ENCODE assay signal across 14 cellular contexts in genomic region chr5:132445640-132445923, GRCh38. TPM values are rescaled to one million over a fixed set of nuclear protein-coding genes. Genes with fewer than 3 reads are reported as not detected.
DNase-seq lines count a peak whose midpoint lies in the region; ATAC-seq and TF ChIP-seq lines count a peak whose summit lies in the region.
"Had no signal": no experiment of that assay in that cellular context is flagged by ENCODE, and none has a peak within 500 bp of the region (broad histone marks: within the 10 kb centered on the region; RNA-seq: fewer than 3 reads in every experiment).

No MANE protein-coding gene starts in this region.

- no peaks in the 10 kb centered on the region for H3K27me3 Mint-ChIP-seq in CD8-positive, alpha-beta T cell (ENCODE audit: low read depth)
- H3K27me3 Mint-ChIP-seq in T-helper 17 cell = no peaks in the 10 kb centered on the region

- no peak for DNase-seq in CD8-positive, alpha-beta T cell
- DNase-seq in T-helper 17 cell (no peak), islet precursor cell (peak; percentile 79), prostate gland (ENCODE audit: low spot score) (no peak), RPMI8226 (no peak)
- DNase-seq: activated naive CD4-positive, alpha-beta T cell treated with anti-CD3 and anti-CD28 coated beads, Interleukin-2, amount 50 U/mL, for 16 hours; BE2C; GDM1; NCI-H1436 treated with DMSO at 0.1 percent for 48 hours; NCI-H510A treated with DMSO at 0.1 percent for 48 hours had no signal

- no peaks in the 10 kb centered on the region for H3K9me3 ChIP-seq in CD8-positive, alpha-beta T cell (ENCODE audit: low read length)
- H3K9me3 ChIP-seq in T-helper 17 cell (ENCODE audit: control insufficient read depth, low read length, poor library complexity, severe bottlenecking) (no peaks in the 10 kb centered on the region), prostate gland (no peaks in the 10 kb centered on the region)
- H3K9me3 ChIP-seq: BE2C had no signal

- ATAC-seq in CD8-positive, alpha-beta T cell = no peak
- no peak for ATAC-seq in T-helper 17 cell
- ATAC-seq in HG02981 (IDR thresholded peaks at IDR 0.05; ENCODE audit: unreplicated experiment) = no peak
- no peak for ATAC-seq in GM19328 (IDR thresholded peaks at IDR 0.05; ENCODE audit: unreplicated experiment)

- no peaks in the 10 kb centered on the region for H3K9me3 Mint-ChIP-seq in CD8-positive, alpha-beta T cell

- TF ChIP-seq POLR2A in prostate gland (IDR thresholded peaks at IDR 0.05) = no peak

- H3K27me3 ChIP-seq in CD8-positive, alpha-beta T cell (ENCODE audit: insufficient read depth, low read length) = no peaks in the 10 kb centered on the region
- H3K27me3 ChIP-seq in prostate gland (replicated peaks; ENCODE audit: insufficient read depth) = no peaks in the 10 kb centered on the region
- H3K27me3 ChIP-seq: BE2C had no signal

- no peak overlapping the region for H3K27ac ChIP-seq in CD8-positive, alpha-beta T cell (ENCODE audit: low read depth, low read length)
- H3K27ac ChIP-seq in skin epidermis (peak overlapping the region in 18 of 21 experiments; percentile 5 to 80 (median 58)), prostate gland (peak overlapping the region in 1 of 2 donors; percentile 25)

- POLR2A ChIA-PET in CD8-positive, alpha-beta T cell (lab: Charles Lee) = interaction anchor here (1.1 to 1.3 kb wide), 2 partner anchors 9 to 19 kb away, joined by 3 read pairs; no protein-coding TSS in a partner anchor

- H3K4me3 Mint-ChIP-seq in CD8-positive, alpha-beta T cell = no peak overlapping the region
- H3K4me3 Mint-ChIP-seq in T-helper 17 cell = no peak overlapping the region

- 78% methylated on average over 4 of the region's 4 CpGs for WGBS in prostate gland

- no peaks in the 10 kb centered on the region for H3K36me3 ChIP-seq in CD8-positive, alpha-beta T cell (ENCODE audit: insufficient read depth, low read length)
- no peaks in the 10 kb centered on the region for H3K36me3 ChIP-seq in prostate gland
- H3K36me3 ChIP-seq: BE2C had no signal

- H3K4me1 ChIP-seq in CD8-positive, alpha-beta T cell (ENCODE audit: insufficient read depth, low read length) = peaks cover 64% of the 10 kb centered on the region
- H3K4me1 ChIP-seq in prostate gland (replicated peaks) = no peaks in the 10 kb centered on the region
- H3K4me1 ChIP-seq: BE2C had no signal

- CTCF ChIA-PET in CD8-positive, alpha-beta T cell (lab: Charles Lee) = interaction anchor here (1.0 to 1.8 kb wide), 3 partner anchors 8 to 35 kb away, joined by 3 to 4 read pairs (median 3); no protein-coding TSS in a partner anchor

- intact Hi-C loops in CD8-positive, alpha-beta T cell (cut with DNase I, micrococcal nuclease) = no loop called here
- intact Hi-C loops in prostate gland (cut with DNase I) = no loop called here

- TF ChIP-seq CTCF in CD8-positive, alpha-beta T cell (IDR thresholded peaks at IDR 0.05) = no peak
- TF ChIP-seq CTCF in prostate gland (IDR thresholded peaks at IDR 0.05) = no peak

- H3K36me3 Mint-ChIP-seq in CD8-positive, alpha-beta T cell = peaks cover 59% of the 10 kb centered on the region
- H3K36me3 Mint-ChIP-seq in T-helper 17 cell (ENCODE audit: low read depth) = peaks cover 8% of the 10 kb centered on the region

- peaks cover 89% of the 10 kb centered on the region for H3K4me1 Mint-ChIP-seq in CD8-positive, alpha-beta T cell (ENCODE audit: low read depth)
- peaks cover 46% of the 10 kb centered on the region for H3K4me1 Mint-ChIP-seq in T-helper 17 cell

- no peak overlapping the region for H3K4me3 ChIP-seq in CD8-positive, alpha-beta T cell (ENCODE audit: low read depth, low read length)
- H3K4me3 ChIP-seq in skin epidermis = no peak overlapping the region
- H3K4me3 ChIP-seq in prostate gland = no peak overlapping the region
- H3K4me3 ChIP-seq: smooth muscle cell had no signal

- H3K27ac Mint-ChIP-seq in CD8-positive, alpha-beta T cell = peak overlapping the region; percentile 20
- H3K27ac Mint-ChIP-seq in T-helper 17 cell = peak overlapping the region; percentile 89

RNA-seq across cellular contexts. Expression of gene IRF1, which starts 45.0 kb away (rescaled TPM):
- 1,000 to 10,000 TPM; 1,214 to 1,250 TPM for total RNA-seq in CD8-positive, alpha-beta T cell
- total RNA-seq in T-helper 17 cell = 100 to 1,000 TPM; 590 to 639 TPM
- total RNA-seq in prostate gland = 10 to 100 TPM; 42.2 to 47.0 TPM

Comparison
In these comparisons a context has a peak if more than half of its experiments do, and no peak if none do; other contexts are left out.
1. RNA of gene IRF1, which starts 45.0 kb away (total RNA-seq): 1,214 to 1,250 TPM in CD8-positive, alpha-beta T cell and 590 to 639 TPM in T-helper 17 cell; 42.2 to 47.0 TPM in prostate gland; every median in the first group is over 10 times any median in the second.